11 cellular contexts compared by ENCODE assay signal in the genomic region with DNA sequence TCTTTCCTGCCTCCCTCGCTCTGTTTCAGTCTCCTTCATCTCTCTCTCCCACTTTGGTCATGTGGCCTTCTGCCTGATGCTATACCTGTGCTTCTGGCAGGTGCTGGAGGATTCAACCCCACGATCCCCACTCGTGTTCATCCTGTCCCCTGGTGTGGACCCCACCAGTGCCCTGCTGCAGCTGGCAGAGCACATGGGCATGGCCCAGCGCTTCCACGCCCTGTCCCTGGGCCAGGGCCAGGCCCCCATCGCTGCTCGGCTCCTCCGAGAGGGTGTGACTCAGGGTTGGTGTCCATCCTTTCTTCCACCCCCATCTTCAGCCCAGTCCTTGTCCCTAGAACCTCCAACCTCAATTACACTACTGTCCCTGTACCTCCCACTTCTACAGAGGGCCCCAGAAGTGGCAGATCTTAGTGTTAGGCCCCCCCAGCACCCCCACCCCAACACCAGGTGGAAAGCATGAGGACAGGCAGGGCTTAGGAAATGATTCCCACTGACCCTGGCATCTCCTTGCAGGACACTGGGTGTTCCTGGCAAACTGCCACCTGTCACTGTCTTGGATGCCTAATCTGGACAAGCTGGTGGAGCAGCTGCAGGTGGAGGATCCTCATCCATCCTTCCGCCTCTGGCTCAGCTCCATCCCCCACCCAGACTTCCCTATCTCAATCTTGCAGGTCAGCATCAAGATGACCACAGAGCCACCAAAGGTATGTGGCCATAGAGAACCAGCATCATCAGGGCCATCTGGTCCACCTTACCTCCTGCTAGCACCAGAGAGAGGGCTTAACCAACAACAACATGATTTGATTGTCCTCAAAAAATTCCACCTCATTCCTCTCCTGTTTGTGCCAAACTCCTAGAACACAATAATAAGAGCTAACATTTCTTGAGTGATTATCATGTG.
"Had no signal": no experiment of that assay in that cellular context is flagged by ENCODE, and none has a peak within 500 bp of the region (broad histone marks: within the 10 kb centered on the region; RNA-seq: fewer than 3 reads in every experiment).

No MANE protein-coding gene starts in this region.

- H3K4me3 Mint-ChIP-seq: activated CD8-positive, alpha-beta T cell treated with anti-CD3 and anti-CD28 coated beads, Interleukin-2, amount 10 ng/mL, durations not matched to agents 7 days and 5 days; activated naive CD4-positive, alpha-beta T cell treated with anti-CD3 and anti-CD28 coated beads for 36 hours; activated T-helper 1 cell treated with anti-CD3 and anti-CD28 coated beads, Interleukin-12 subunit alpha, Interleukin-12 subunit beta, Interleukin-2, Interleukin-4 antibody, amounts not matched to agents 30 ng/mL and 10 ng/mL and 1 ng/mL, durations not matched to agents 14 hours and 24 hours and 36 hours; T-cell; WTC11 had no signal

- H3K4me3 ChIP-seq: skin epidermis, tibial artery had no signal

- ATAC-seq: activated CD8-positive, alpha-beta T cell treated with anti-CD3 and anti-CD28 coated beads, Interleukin-2, amount 10 ng/mL, durations not matched to agents 7 days and 5 days; T-cell had no signal

- H3K27ac ChIP-seq: skin epidermis, tibial artery had no signal

- H3K36me3 Mint-ChIP-seq: T-cell, WTC11 had no signal

- H3K9me3 Mint-ChIP-seq: activated naive CD4-positive, alpha-beta T cell treated with anti-CD3 and anti-CD28 coated beads for 36 hours; activated T-helper 1 cell treated with anti-CD3 and anti-CD28 coated beads, Interleukin-12 subunit alpha, Interleukin-12 subunit beta, Interleukin-2, Interleukin-4 antibody, amounts not matched to agents 30 ng/mL and 10 ng/mL and 1 ng/mL, durations not matched to agents 14 hours and 24 hours and 36 hours; T-cell; WTC11 had no signal

- H3K27ac Mint-ChIP-seq: activated CD8-positive, alpha-beta T cell treated with anti-CD3 and anti-CD28 coated beads, Interleukin-2, amount 10 ng/mL, durations not matched to agents 7 days and 5 days; activated naive CD4-positive, alpha-beta T cell treated with anti-CD3 and anti-CD28 coated beads for 36 hours; activated T-helper 1 cell treated with anti-CD3 and anti-CD28 coated beads, Interleukin-12 subunit alpha, Interleukin-12 subunit beta, Interleukin-2, Interleukin-4 antibody, amounts not matched to agents 30 ng/mL and 10 ng/mL and 1 ng/mL, durations not matched to agents 14 hours and 24 hours and 36 hours; T-cell; WTC11 had no signal

- H3K9me3 ChIP-seq: tibial artery had no signal

- DNase-seq: activated CD4-positive, alpha-beta T cell treated with anti-CD3 and anti-CD28 coated beads for 48 hours; activated CD8-positive, alpha-beta memory T cell treated with anti-CD3 and anti-CD28 coated beads, Interleukin-2, amount 50 U/mL, for 48 hours; activated CD8-positive, alpha-beta T cell treated with anti-CD3 and anti-CD28 coated beads, Interleukin-2, amount 10 ng/mL, durations not matched to agents 7 days and 5 days; activated naive CD4-positive, alpha-beta T cell treated with anti-CD3 and anti-CD28 coated beads for 36 hours; central memory CD4-positive, alpha-beta T cell; dermis blood vessel endothelial cell; T-cell; tibial artery had no signal

- H3K36me3 ChIP-seq: tibial artery had no signal
